Comparison of ENCODE assay signal across 8 cellular contexts in the genomic region with DNA sequence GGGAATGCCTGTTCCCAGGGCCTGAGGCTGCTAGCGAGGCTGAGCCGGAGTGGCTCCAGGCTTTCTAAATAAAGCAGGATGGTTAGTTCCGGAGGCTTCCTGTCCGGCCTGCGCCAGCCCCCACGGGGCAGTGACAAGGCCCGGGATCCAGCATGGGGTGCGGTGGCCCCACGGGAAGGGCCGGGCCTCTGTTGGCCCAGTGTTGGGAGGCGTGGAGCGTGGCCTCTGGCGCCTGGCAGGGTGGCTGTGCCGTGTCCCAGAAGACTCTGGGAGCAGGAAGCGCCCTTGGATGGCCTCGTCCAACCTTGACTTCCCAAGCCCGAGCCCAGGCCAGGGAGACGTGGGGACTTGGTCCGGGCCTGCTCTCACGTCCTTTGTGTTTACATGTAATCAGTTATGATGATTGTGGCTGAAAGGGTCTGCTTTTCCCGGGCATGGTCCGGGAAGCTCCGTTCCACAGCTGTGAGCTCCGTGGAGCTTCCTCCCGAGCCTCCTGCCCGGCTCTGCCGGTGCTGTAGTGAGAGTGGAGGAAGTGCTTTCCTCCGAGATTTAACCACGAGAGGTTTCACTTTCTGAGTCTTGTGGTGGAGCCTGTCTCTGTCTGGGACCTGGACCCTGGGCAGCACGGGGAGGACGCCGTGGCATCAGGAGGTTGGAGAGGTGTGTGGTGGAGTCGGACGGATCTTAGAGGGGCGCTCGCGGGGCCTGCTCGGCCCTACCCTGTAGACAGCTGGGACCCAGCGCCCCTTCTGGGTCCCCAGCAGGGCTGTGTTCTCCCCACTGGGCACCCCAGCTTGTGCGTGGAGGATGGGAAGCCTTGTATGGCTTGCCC. TPM values are rescaled to one million over a fixed set of nuclear protein-coding genes. Genes with fewer than 3 reads are reported as not detected.
DNase-seq lines count a peak whose midpoint lies in the region; ATAC-seq and TF ChIP-seq lines count a peak whose summit lies in the region.

No MANE protein-coding gene starts in this region.

- peaks cover 79% of the 10 kb centered on the region for H3K4me1 ChIP-seq in suprapubic skin

- peak overlapping the region; percentile 49 to 84 (median 56) for H3K4me3 Mint-ChIP-seq in IgD-negative memory B cell
- H3K4me3 Mint-ChIP-seq in brain: peak overlapping the region in 3 of 5 experiments; percentile 24 to 54 (median 30)
- peak overlapping the region; percentile 15 to 65 (median 58) for H3K4me3 Mint-ChIP-seq in immature natural killer cell

- no peaks in the 10 kb centered on the region for H3K36me3 ChIP-seq in suprapubic skin

- no peaks in the 10 kb centered on the region for H3K27me3 ChIP-seq in suprapubic skin

- H3K4me1 Mint-ChIP-seq in IgD-negative memory B cell (peaks cover 6 to 19% (median 19%) of the 10 kb centered on the region in 3 donors), brain (peaks cover 48% of the 10 kb centered on the region), immature natural killer cell (peaks cover 20 to 24% of the 10 kb centered on the region in 2 donors)

- TF ChIP-seq EP300 in suprapubic skin (IDR thresholded peaks at IDR 0.05): no peak

- peak overlapping the region; percentile 90 for H3K4me3 ChIP-seq in suprapubic skin

- no peak for TF ChIP-seq POLR2A in suprapubic skin (IDR thresholded peaks at IDR 0.05)

- no peak for ATAC-seq in HG02973 (IDR thresholded peaks at IDR 0.05; ENCODE audit: unreplicated experiment)

- H3K27me3 Mint-ChIP-seq in IgD-negative memory B cell: peaks cover 17% of the 10 kb centered on the region
- H3K27me3 Mint-ChIP-seq in brain: peaks cover 4% of the 10 kb centered on the region
- peaks cover 0 to 15% (median 13%) of the 10 kb centered on the region in 3 donors for H3K27me3 Mint-ChIP-seq in immature natural killer cell (ENCODE audit: low read depth in 3 of 3)

- peak overlapping the region; percentile 89 for H3K27ac ChIP-seq in suprapubic skin

- H3K27ac Mint-ChIP-seq in IgD-negative memory B cell (peak overlapping the region in 2 of 3 donors; percentile 6 to 71), brain (peak overlapping the region in 3 of 5 experiments; percentile 11 to 61 (median 36)), immature natural killer cell (peak overlapping the region in 1 of 6 donors; percentile 28)

- 14% methylated on average over 22 of the region's 40 CpGs for WGBS in suprapubic skin

- DNase-seq in immature natural killer cell (peak; percentile 20 to 33 (median 23)), suprapubic skin (ENCODE audit: low spot score in 2 of 2) (peak; percentile 74 to 86), HuH-7.5 (ENCODE audit: low spot score) (no peak), NCI-H1105 treated with DMSO at 0.1 percent for 48 hours (lab: John Stamatoyannopoulos, UW) (no peak), germinal center (ENCODE audit: low spot score) (no peak)

- H3K9me3 Mint-ChIP-seq in IgD-negative memory B cell (no peaks in the 10 kb centered on the region), brain (no peaks in the 10 kb centered on the region), immature natural killer cell (no peaks in the 10 kb centered on the region)

- no peak for TF ChIP-seq CTCF in brain (conservative IDR thresholded peaks at IDR 0.05)
- no peak for TF ChIP-seq CTCF in suprapubic skin (IDR thresholded peaks at IDR 0.05)

- H3K9me3 ChIP-seq in suprapubic skin: no peaks in the 10 kb centered on the region

- H3K36me3 Mint-ChIP-seq in IgD-negative memory B cell (no peaks in the 10 kb centered on the region), brain (no peaks in the 10 kb centered on the region), immature natural killer cell (no peaks in the 10 kb centered on the region)

RNA-seq across cellular contexts. Expression of a gene that starts 4.6 kb away (rescaled TPM):
- polyA plus RNA-seq in IgD-negative memory B cell (0.30 TPM), brain (ENCODE audit: insufficient read depth, low read depth, low replicate concordance) (130 TPM), immature natural killer cell (under 1 TPM in 1 of 3 donors, not detected in 2; 0.09 TPM)
- total RNA-seq in suprapubic skin: 10 to 100 TPM; 49.9 to 76.2 (median 57.1) TPM

RNA-seq across cellular contexts. Expression of a gene that starts 36.4 kb away (rescaled TPM):
- polyA plus RNA-seq in IgD-negative memory B cell: 443 TPM
- 1,738 TPM for polyA plus RNA-seq in brain (ENCODE audit: insufficient read depth, low read depth, low replicate concordance)
- 100 to 1,000 TPM; 382 to 635 (median 466) TPM for polyA plus RNA-seq in immature natural killer cell
- total RNA-seq in suprapubic skin: 100 to 1,000 TPM; 339 to 403 (median 382) TPM

RNA-seq across cellular contexts. Expression of a gene that starts 37.1 kb away (rescaled TPM):
- not detected for polyA plus RNA-seq in IgD-negative memory B cell
- 2.3 TPM for polyA plus RNA-seq in brain (ENCODE audit: insufficient read depth, low read depth, low replicate concordance)
- 1 to 10 TPM in 2 of 3 donors, under 1 TPM in 1; 0.25 to 2.8 (median 2.3) TPM for polyA plus RNA-seq in immature natural killer cell
- 100 to 1,000 TPM in 1 of 4 donors, 10 to 100 TPM in 3; 29.9 to 117 (median 85.0) TPM for total RNA-seq in suprapubic skin

Comparison
In these comparisons a context has a peak if more than half of its experiments do, and no peak if none do; other contexts are left out.
1. DNase-seq: peak in immature natural killer cell (3 of 3) and suprapubic skin (2 of 2); none in HuH-7.5 (single experiment), NCI-H1105 treated with DMSO at 0.1 percent for 48 hours (single experiment) and germinal center (single experiment).
2. RNA of a gene that starts 4.6 kb away (polyA plus RNA-seq): 130 TPM in brain (single experiment); 0.30 TPM in IgD-negative memory B cell (single experiment) and 0.09 TPM in immature natural killer cell; every median in the first group is over 100 times any median in the second.
3. Peak in every context shown above with its lines, with median percentiles within 50 percentile points of each other: H3K4me3 Mint-ChIP-seq.